ENCODE assay signal across 8 cellular contexts in genomic region chr16:57735755-57736418, GRCh38. TPM values are rescaled to one million over a fixed set of nuclear protein-coding genes. Genes with fewer than 3 reads are reported as not detected.
DNase-seq lines count a peak whose midpoint lies in the region; ATAC-seq and TF ChIP-seq lines count a peak whose summit lies in the region.

TSS of gene KATNB1 (plus strand) at chr16:57735770. CDS start at chr16:57737244, 1,474 bp downstream.

- TF ChIP-seq CTCF in HL-60 (IDR thresholded peaks at IDR 0.05; ENCODE audit: insufficient read depth, low read length): no peak
- no peak for TF ChIP-seq CTCF in spleen (IDR thresholded peaks at IDR 0.05 in 8 of 11, conservative IDR thresholded peaks at IDR 0.05 in 3 of 11)

- peak within 1 kb of the TSS; percentile 94 for H3K9ac ChIP-seq in ES-I3 (ENCODE audit: low read depth, low read length)
- peak within 1 kb of the TSS; percentile 98 for H3K9ac ChIP-seq in adipocyte (ENCODE audit: low read length)
- peak within 1 kb of the TSS; percentile 97 for H3K9ac ChIP-seq in iPS-18a (ENCODE audit: low read length)

- H3K27ac ChIP-seq in HL-60 (replicated peaks): peak within 1 kb of the TSS; percentile 90
- H3K27ac ChIP-seq in iPS-18a (ENCODE audit: low read length): peak within 1 kb of the TSS; percentile 96
- peak within 1 kb of the TSS; percentile 81 to 93 (median 88) for H3K27ac ChIP-seq in spleen

- TF ChIP-seq POLR2A in spleen (IDR thresholded peaks at IDR 0.05): no peak

- intact Hi-C loops in spleen (cut with DNase I; ENCODE audit: low total_unique reads): no loop called here

- WGBS in spleen, 5 donors: 0 to 1% (median 1%) methylated on average over 29 to 35 of the region's 35 CpGs

- H3K27me3 ChIP-seq in HL-60 (ENCODE audit: insufficient read depth, poor library complexity, severe bottlenecking): no peaks in the 10 kb centered on the region
- no peaks in the 10 kb centered on the region for H3K27me3 ChIP-seq in adipocyte (replicated peaks; ENCODE audit: control insufficient read depth, insufficient read depth, low read length)
- no peaks in the 10 kb centered on the region for H3K27me3 ChIP-seq in iPS-18a (ENCODE audit: control insufficient read depth, insufficient read depth, low read length)
- no peaks in the 10 kb centered on the region for H3K27me3 ChIP-seq in spleen (replicated peaks in 1 of 7)

- 0 out of 2 replicates have a peak, but pooled peaks cover 3% of the 10 kb centered on the region for H3K36me3 ChIP-seq in ES-I3 (ENCODE audit: insufficient read depth, low read length)
- H3K36me3 ChIP-seq in adipocyte (ENCODE audit: control insufficient read depth, insufficient read depth, low read length, severe bottlenecking): no peaks in the 10 kb centered on the region
- no peaks in the 10 kb centered on the region for H3K36me3 ChIP-seq in iPS-18a (ENCODE audit: control insufficient read depth, low read depth, low read length)
- peaks cover 0 to 31% (median 0%) of the 10 kb centered on the region in 6 donors for H3K36me3 ChIP-seq in spleen

- ATAC-seq in GM21528 (IDR thresholded peaks at IDR 0.05; ENCODE audit: low FRiP score, unreplicated experiment) (no peak), GM18907 (IDR thresholded peaks at IDR 0.05; ENCODE audit: unreplicated experiment) (no peak)

- no peaks in the 10 kb centered on the region for H3K4me1 ChIP-seq in ES-I3 (ENCODE audit: insufficient read depth, low read length)
- peaks cover 33% of the 10 kb centered on the region for H3K4me1 ChIP-seq in adipocyte (ENCODE audit: control insufficient read depth, insufficient read depth, low read length)
- peaks cover 7% of the 10 kb centered on the region for H3K4me1 ChIP-seq in iPS-18a (ENCODE audit: control insufficient read depth, low read depth, low read length)
- H3K4me1 ChIP-seq in spleen: peaks cover 11 to 38% (median 26%) of the 10 kb centered on the region in 6 donors

- no peak for DNase-seq in HL-60 (ENCODE audit: low read depth in 1 of 2, low spot score in 1 of 2)
- peak; percentile 41 for DNase-seq in adipocyte (ENCODE audit: low read depth)
- DNase-seq in spleen: no peak
- DNase-seq in T1000 (lab: John Stamatoyannopoulos, UW): no peak

- H3K9me3 ChIP-seq in ES-I3 (ENCODE audit: control insufficient read depth, insufficient read depth, low read length) (no peaks in the 10 kb centered on the region), adipocyte (ENCODE audit: control insufficient read depth, low read length) (no peaks in the 10 kb centered on the region), iPS-18a (ENCODE audit: control insufficient read depth, low read depth, low read length) (no peaks in the 10 kb centered on the region), spleen (peaks cover 0 to 9% (median 4%) of the 10 kb centered on the region in 8 donors)

- H3K4me3 ChIP-seq in HL-60 (replicated peaks; ENCODE audit: insufficient read depth, low read length) (peak within 1 kb of the TSS; percentile 98), adipocyte (ENCODE audit: low read length) (peak within 1 kb of the TSS; percentile 96), iPS-18a (ENCODE audit: low read length) (peak within 1 kb of the TSS; percentile 91), spleen (peak within 1 kb of the TSS; percentile 82 to 99 (median 97))

RNA-seq across cellular contexts. Expression of gene KATNB1, which starts in this region (rescaled TPM):
- total RNA-seq in spleen: 10 to 100 TPM; 15.7 to 23.1 (median 18.2) TPM
- polyA plus RNA-seq in spleen: 10 to 100 TPM; 10.6 to 14.5 (median 11.2) TPM
